In the genomic region with DNA sequence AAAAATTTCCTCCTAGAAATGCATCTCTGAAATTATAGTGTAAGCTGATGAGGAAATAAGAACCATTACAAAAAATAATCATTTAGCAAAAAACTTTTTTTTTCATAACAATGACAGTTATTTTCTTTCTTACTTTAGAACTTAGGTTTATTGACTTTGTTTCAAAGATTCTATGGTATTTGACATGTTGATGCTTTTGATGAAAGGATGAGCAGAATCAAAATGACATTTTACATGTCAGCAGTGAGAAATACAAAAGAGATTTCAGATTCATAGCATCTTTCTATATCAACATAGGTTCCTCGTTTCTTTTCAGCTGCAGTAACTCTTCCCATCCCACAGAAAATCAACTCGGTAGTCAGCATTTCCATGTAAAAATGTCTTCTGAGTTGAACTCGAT, we compare ENCODE assay signal across 28 cellular contexts.
DNase-seq lines count a peak whose midpoint lies in the region; TF ChIP-seq lines count a peak whose summit lies in the region.
"Had no signal": no experiment of that assay in that cellular context is flagged by ENCODE, and none has a peak within 500 bp of the region (broad histone marks: within the 10 kb centered on the region; RNA-seq: fewer than 3 reads in every experiment).

No MANE protein-coding gene starts in this region.

- H3K9me3 ChIP-seq in neural cell (ENCODE audit: low read length), result no peaks in the 10 kb centered on the region
- no peaks in the 10 kb centered on the region for H3K9me3 ChIP-seq in effector memory CD4-positive, alpha-beta T cell (ENCODE audit: control insufficient read depth, low read length)
- H3K9me3 ChIP-seq: A549; BE2C; BLaER1; BLaER1 treated with 17β-estradiol and CSF1 and Interleukin-3, amounts not matched to agents 10 nM and 100 nM; Caco-2 had no signal

- no peak overlapping the region for H3K4me3 ChIP-seq in neural cell (ENCODE audit: low read length)
- H3K4me3 ChIP-seq in effector memory CD4-positive, alpha-beta T cell (ENCODE audit: insufficient read depth, low read depth, low read length, poor library complexity, severe bottlenecking), result no peak overlapping the region
- H3K4me3 ChIP-seq: A549; BLaER1; BLaER1 treated with 17β-estradiol and CSF1 and Interleukin-3, amounts not matched to agents 10 nM and 100 nM had no signal

- TF ChIP-seq CTCF in neural cell (IDR thresholded peaks at IDR 0.05; ENCODE audit: poor library complexity, severe bottlenecking), result no peak

- peaks cover 4% of the 10 kb centered on the region for H3F3A ChIP-seq in neural cell (ENCODE audit: insufficient read depth, low read length, poor library complexity, severe bottlenecking)

- no peaks in the 10 kb centered on the region for H3K9me2 ChIP-seq in neural cell (ENCODE audit: insufficient read depth, low read length)

- H3K9ac ChIP-seq in neural cell (ENCODE audit: low read length), result no peak overlapping the region
- H3K9ac ChIP-seq: BLaER1; BLaER1 treated with 17β-estradiol and CSF1 and Interleukin-3, amounts not matched to agents 10 nM and 100 nM had no signal

- no peaks in the 10 kb centered on the region for H3K27me3 ChIP-seq in neural cell (ENCODE audit: insufficient read depth, low read depth, low read length)
- no peaks in the 10 kb centered on the region for H3K27me3 ChIP-seq in effector memory CD4-positive, alpha-beta T cell (replicated peaks; ENCODE audit: control insufficient read depth, insufficient read depth, low read length, poor library complexity, severe bottlenecking)
- H3K27me3 ChIP-seq: BE2C; BLaER1; BLaER1 treated with 17β-estradiol and CSF1 and Interleukin-3, amounts not matched to agents 10 nM and 100 nM had no signal

- peak; percentile 23 for TF ChIP-seq RAD21 in neural cell (conservative IDR thresholded peaks at IDR 0.05)

- no peaks in the 10 kb centered on the region for H3K36me3 ChIP-seq in neural cell (ENCODE audit: insufficient read depth, low read length)
- no peaks in the 10 kb centered on the region for H3K36me3 ChIP-seq in effector memory CD4-positive, alpha-beta T cell (ENCODE audit: control insufficient read depth, insufficient read depth, low read length)
- H3K36me3 ChIP-seq: BE2C; BLaER1; BLaER1 treated with 17β-estradiol and CSF1 and Interleukin-3, amounts not matched to agents 10 nM and 100 nM had no signal

- no peaks in the 10 kb centered on the region for H4K20me1 ChIP-seq in neural cell (ENCODE audit: insufficient read depth)
- H4K20me1 ChIP-seq: BLaER1; BLaER1 treated with 17β-estradiol and CSF1 and Interleukin-3, amounts not matched to agents 10 nM and 100 nM had no signal

- no peaks in the 10 kb centered on the region for H3K4me1 ChIP-seq in effector memory CD4-positive, alpha-beta T cell (ENCODE audit: control insufficient read depth, insufficient read depth, low read length, poor library complexity, severe bottlenecking)
- H3K4me1 ChIP-seq: A549; BLaER1; BLaER1 treated with 17β-estradiol and CSF1 and Interleukin-3, amounts not matched to agents 10 nM and 100 nM; Caco-2 had no signal

- TF ChIP-seq EP300 in neural cell (conservative IDR thresholded peaks at IDR 0.05; ENCODE audit: poor library complexity, severe bottlenecking), result peak; percentile 93

- H3K79me2 ChIP-seq in neural cell (replicated peaks; ENCODE audit: insufficient read depth, low read length), result no peaks in the 10 kb centered on the region

- H3K27ac ChIP-seq in neural cell (ENCODE audit: low read length), result peak overlapping the region; percentile 66
- H3K27ac ChIP-seq in effector memory CD4-positive, alpha-beta T cell (ENCODE audit: insufficient read depth, low read length, poor library complexity, severe bottlenecking), result no peak overlapping the region
- H3K27ac ChIP-seq: 22Rv1; A549; BLaER1; BLaER1 treated with 17β-estradiol and CSF1 and Interleukin-3, amounts not matched to agents 10 nM and 100 nM; C4-2B had no signal

- no peak overlapping the region for H2AFZ ChIP-seq in neural cell (ENCODE audit: low read depth, low read length)

- H3K4me2 ChIP-seq in neural cell (ENCODE audit: low read length), result no peak overlapping the region
- H3K4me2 ChIP-seq: A549; BLaER1; BLaER1 treated with 17β-estradiol and CSF1 and Interleukin-3, amounts not matched to agents 10 nM and 100 nM had no signal

- peak; percentile 44 for DNase-seq in NCI-H69 (lab: John Stamatoyannopoulos, UW)
- no peak for DNase-seq in NCI-H1092 treated with DMSO at 0.1 percent for 48 hours (lab: John Stamatoyannopoulos, UW)
- no peak for DNase-seq in effector memory CD4-positive, alpha-beta T cell
- DNase-seq: 8988T; ACHN; AML-193; BE2C; C1 segment of cervical spinal cord; Caco-2; Calu3; CD4-positive, alpha-beta memory T cell; CD4-positive, alpha-beta T cell; CD4-positive, CD25-positive, alpha-beta regulatory T cell; CD8-positive, alpha-beta memory T cell; CD8-positive, alpha-beta T cell; COR-L47; DMS 273 treated with DMSO at 0.1 percent for 48 hours; DMS153; DMS79; DMS79 treated with DMSO at 0.1 percent for 48 hours; DND-41; EL had no signal

TF ChIP-seq in neural cell, 6 proteins besides CTCF, POLR2A, EP300 and RAD21:
- TF ChIP-seq EZH2 (IDR thresholded peaks at IDR 0.05; ENCODE audit: borderline replicate concordance, insufficient read depth, low read length, poor library complexity, severe bottlenecking) (no peak), POLR2AphosphoS5 (IDR thresholded peaks at IDR 0.05) (peak; percentile 71)
